In the genomic region with DNA sequence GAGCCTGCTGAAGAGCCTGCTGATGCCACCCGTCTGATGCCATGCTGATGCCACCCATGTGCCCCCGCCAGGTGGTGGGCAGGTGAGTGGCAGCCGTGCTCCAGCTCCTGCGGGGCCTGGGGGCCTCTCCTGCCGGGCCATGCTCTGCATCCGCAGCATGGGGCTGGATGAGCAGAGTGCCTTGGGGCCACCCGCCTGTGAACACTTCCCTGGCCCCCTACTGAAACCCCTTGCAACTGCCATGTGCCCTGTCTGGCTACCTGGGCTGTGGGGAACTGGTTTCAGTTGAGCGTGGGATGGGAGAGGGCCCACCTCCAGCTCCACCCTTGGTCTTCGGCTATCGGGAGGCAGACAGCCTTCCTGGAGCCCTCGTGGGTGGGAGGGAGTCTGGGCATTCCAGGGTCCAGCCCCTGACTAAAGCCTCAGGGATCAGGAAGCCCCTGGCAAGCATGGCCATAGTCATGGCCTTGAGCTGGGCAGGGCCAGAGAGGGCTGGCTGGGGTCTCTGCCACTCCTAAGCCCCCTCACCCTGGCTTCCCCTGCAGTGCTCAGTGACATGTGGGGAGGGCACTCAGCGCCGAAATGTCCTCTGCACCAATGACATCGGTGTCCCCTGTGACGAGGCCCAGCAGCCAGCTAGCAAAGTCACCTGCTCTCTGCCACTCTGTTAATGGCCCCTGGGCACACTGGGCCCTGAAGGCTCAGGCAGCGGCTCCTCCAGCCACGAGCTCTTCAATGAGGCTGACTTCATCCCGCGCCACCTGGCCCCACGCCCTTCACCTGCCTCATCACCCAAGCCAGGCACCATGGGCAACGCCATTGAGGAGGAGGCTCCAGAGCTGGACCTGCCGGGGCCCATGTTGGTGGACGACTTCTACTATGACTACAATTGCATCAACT, we compare ENCODE assay signal across 12 cellular contexts.
"Had no signal": no experiment of that assay in that cellular context is flagged by ENCODE, and none has a peak within 500 bp of the region (broad histone marks: within the 10 kb centered on the region; RNA-seq: fewer than 3 reads in every experiment).

No MANE protein-coding gene starts in this region.

- H3K4me3 ChIP-seq: esophagus squamous epithelium, upper lobe of left lung had no signal

- H3K4me1 ChIP-seq: foreskin keratinocyte had no signal

- H3K9ac ChIP-seq: SK-N-SH had no signal

- H3K36me3 ChIP-seq: esophagus squamous epithelium, upper lobe of left lung had no signal

- H3K9me3 ChIP-seq: esophagus squamous epithelium, SK-N-SH, upper lobe of left lung had no signal

- DNase-seq: activated CD4-positive, alpha-beta T cell treated with anti-CD3 and anti-CD28 coated beads for 48 hours; activated CD8-positive, alpha-beta memory T cell treated with anti-CD3 and anti-CD28 coated beads for 24 hours; amygdala; dermis blood vessel endothelial cell; esophagus squamous epithelium; foreskin keratinocyte; nephron progenitor cell; SK-N-SH; upper lobe of left lung had no signal

- H3K27me3 ChIP-seq: upper lobe of left lung had no signal

- H3K27ac ChIP-seq: esophagus squamous epithelium, foreskin keratinocyte, upper lobe of left lung had no signal

- FAIRE-seq: endometrium had no signal

- ATAC-seq: foreskin keratinocyte, left lobe of liver, WTC11 had no signal
